In the genomic region with DNA sequence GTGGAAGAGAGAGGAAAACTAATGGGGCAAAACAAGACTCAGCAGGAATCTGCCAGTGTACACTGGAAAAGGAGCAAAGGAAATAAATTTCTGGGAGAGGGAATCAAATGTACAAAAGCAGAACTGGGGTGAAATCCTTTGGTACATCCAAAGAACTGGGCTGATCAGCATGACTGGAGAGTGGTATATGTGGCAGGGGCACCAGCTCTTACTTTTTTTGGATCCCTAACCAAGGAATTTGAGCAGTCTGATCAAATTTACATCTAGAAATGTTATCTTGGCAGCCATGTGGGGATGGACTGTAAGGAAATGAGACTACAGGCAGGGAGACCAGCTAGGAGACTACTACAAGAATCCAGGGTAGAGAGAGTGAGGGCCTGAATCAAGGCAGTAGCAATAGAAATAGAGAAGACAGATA, we compare ENCODE assay signal across 11 cellular contexts. TPM values are rescaled to one million over a fixed set of nuclear protein-coding genes. Genes with fewer than 3 reads are reported as not detected.
DNase-seq lines count a peak whose midpoint lies in the region; ATAC-seq, FAIRE-seq and TF ChIP-seq lines count a peak whose summit lies in the region.
"Had no signal": no experiment of that assay in that cellular context is flagged by ENCODE, and none has a peak within 500 bp of the region (broad histone marks: within the 10 kb centered on the region; RNA-seq: fewer than 3 reads in every experiment).

No MANE protein-coding gene starts in this region.

- H2AFZ ChIP-seq in OCI-LY1 (ENCODE audit: low read length), result no peak overlapping the region; the same call in 1 of the 2 replicates

- no peaks in the 10 kb centered on the region for H3F3A ChIP-seq in OCI-LY1 (ENCODE audit: insufficient read depth, low read length)

- H3K36me3 Mint-ChIP-seq in endothelial cell (ENCODE audit: low read depth, unreplicated experiment), result no peaks in the 10 kb centered on the region
- H3K36me3 Mint-ChIP-seq in activated CD8-positive, alpha-beta T cell treated with anti-CD3 and anti-CD28 coated beads, Interleukin-2, amount 10 ng/mL, durations not matched to agents 7 days and 5 days (ENCODE audit: low read depth), result peaks cover 12% of the 10 kb centered on the region
- H3K36me3 Mint-ChIP-seq: WTC11 had no signal

- no peak overlapping the region for H3K4me3 Mint-ChIP-seq in endothelial cell (ENCODE audit: unreplicated experiment)
- H3K4me3 Mint-ChIP-seq in activated CD8-positive, alpha-beta T cell treated with anti-CD3 and anti-CD28 coated beads, Interleukin-2, amount 10 ng/mL, durations not matched to agents 7 days and 5 days, result no peak overlapping the region
- H3K4me3 Mint-ChIP-seq: activated naive CD8-positive, alpha-beta T cell treated with anti-CD3 and anti-CD28 coated beads, Interleukin-2, amount 10 ng/mL, durations not matched to agents 7 days and 5 days; WTC11 had no signal

- H3K9me3 ChIP-seq in OCI-LY1 (ENCODE audit: low read length), result peaks cover 6% of the 10 kb centered on the region; the same call in 1 of the 2 replicates

- no peak for ATAC-seq in activated CD8-positive, alpha-beta T cell treated with anti-CD3 and anti-CD28 coated beads, Interleukin-2, amount 10 ng/mL, durations not matched to agents 7 days and 5 days
- ATAC-seq: WTC11 had no signal

- no peaks in the 10 kb centered on the region for H3K9me3 Mint-ChIP-seq in endothelial cell (ENCODE audit: unreplicated experiment)
- peaks cover 16% of the 10 kb centered on the region for H3K9me3 Mint-ChIP-seq in activated CD8-positive, alpha-beta T cell treated with anti-CD3 and anti-CD28 coated beads, Interleukin-2, amount 10 ng/mL, durations not matched to agents 7 days and 5 days (ENCODE audit: insufficient read depth)

- intact Hi-C loops in lower leg skin (cut with DNase I; ENCODE audit: low total_unique reads), result no loop called here

- peaks cover 40% of the 10 kb centered on the region for H3K4me1 ChIP-seq in OCI-LY1 (ENCODE audit: insufficient read depth, low read length, severe bottlenecking)

- POLR2A ChIA-PET in activated CD8-positive, alpha-beta T cell treated with anti-CD3 and anti-CD28 coated beads, Interleukin-2, amount 10 ng/mL, durations not matched to agents 7 days and 5 days (lab: Charles Lee), result interaction anchor here (1.1 to 2.6 kb wide), 2 partner anchors 13 to 444 kb away, joined by 3 to 13 read pairs; a partner anchor contains a TSS

- H4K20me1 ChIP-seq in OCI-LY1 (ENCODE audit: insufficient read depth, low read length), result no peaks in the 10 kb centered on the region

- H3K4me3 ChIP-seq in OCI-LY1 (ENCODE audit: low read depth, low read length, poor library complexity, severe bottlenecking), result peak overlapping the region; percentile 76
- H3K4me3 ChIP-seq in epithelial cell of proximal tubule (ENCODE audit: low read depth, low read length), result peak overlapping the region; percentile 67
- H3K4me3 ChIP-seq in lower leg skin (ENCODE audit: low read depth, poor library complexity, severe bottlenecking), result no peak overlapping the region

- H3K79me2 ChIP-seq in OCI-LY1 (ENCODE audit: insufficient read depth, low read length), result no peaks in the 10 kb centered on the region

- TF ChIP-seq POLR2A in GM12891 (IDR thresholded peaks at IDR 0.05; ENCODE audit: low read depth, low read length) (no peak), lower leg skin (IDR thresholded peaks at IDR 0.05) (no peak)

- H3K4me2 ChIP-seq in OCI-LY1 (ENCODE audit: low read length), result peak overlapping the region; percentile 91

- H3K27me3 Mint-ChIP-seq in endothelial cell (ENCODE audit: unreplicated experiment), result no peaks in the 10 kb centered on the region
- H3K27me3 Mint-ChIP-seq in activated CD8-positive, alpha-beta T cell treated with anti-CD3 and anti-CD28 coated beads, Interleukin-2, amount 10 ng/mL, durations not matched to agents 7 days and 5 days (ENCODE audit: low read depth), result no peaks in the 10 kb centered on the region
- H3K27me3 Mint-ChIP-seq: activated naive CD8-positive, alpha-beta T cell treated with anti-CD3 and anti-CD28 coated beads, Interleukin-2, amount 10 ng/mL, durations not matched to agents 7 days and 5 days had no signal

- no peak for TF ChIP-seq CTCF in OCI-LY1 (IDR thresholded peaks at IDR 0.05; ENCODE audit: low read length)
- no peak for TF ChIP-seq CTCF in epithelial cell of proximal tubule (conservative IDR thresholded peaks at IDR 0.05; ENCODE audit: low read depth, low read length)
- no peak for TF ChIP-seq CTCF in endothelial cell (IDR thresholded peaks at IDR 0.05; ENCODE audit: unreplicated experiment)
- no peak for TF ChIP-seq CTCF in lower leg skin (IDR thresholded peaks at IDR 0.05)

- H3K4me1 Mint-ChIP-seq in endothelial cell (ENCODE audit: unreplicated experiment), result peaks cover 11% of the 10 kb centered on the region
- peaks cover 4% of the 10 kb centered on the region for H3K4me1 Mint-ChIP-seq in activated CD8-positive, alpha-beta T cell treated with anti-CD3 and anti-CD28 coated beads, Interleukin-2, amount 10 ng/mL, durations not matched to agents 7 days and 5 days (ENCODE audit: low read depth)

- H3K36me3 ChIP-seq in OCI-LY1 (ENCODE audit: insufficient read depth, low read length), result no peaks in the 10 kb centered on the region; the same call in 1 of the 2 replicates

- no peak for DNase-seq in GM12891 (ENCODE audit: insufficient read length, low spot score)
- DNase-seq in epithelial cell of proximal tubule (ENCODE audit: low read depth), result no peak
- peak; percentile 43 for DNase-seq in retina
- DNase-seq in NCI-H226, result no peak
- DNase-seq in endothelial cell (ENCODE audit: low spot score), result no peak
- no peak for DNase-seq in lower leg skin (ENCODE audit: low spot score in 2 of 2)
- no peak for DNase-seq in activated CD8-positive, alpha-beta T cell treated with anti-CD3 and anti-CD28 coated beads, Interleukin-2, amount 10 ng/mL, durations not matched to agents 7 days and 5 days
- DNase-seq: activated naive CD8-positive, alpha-beta T cell treated with anti-CD3 and anti-CD28 coated beads, Interleukin-2, amount 10 ng/mL, durations not matched to agents 7 days and 5 days; stimulated activated naive CD4-positive, alpha-beta T cell treated with Interleukin-2 at 50 U/mL for 16 hours had no signal

- H3K9ac ChIP-seq in OCI-LY1 (ENCODE audit: low read length), result peak overlapping the region; percentile 53

- H3K27me3 ChIP-seq in OCI-LY1 (ENCODE audit: insufficient read depth, low read length), result no peaks in the 10 kb centered on the region

- H3K9me2 ChIP-seq in OCI-LY1 (ENCODE audit: low read depth, low read length), result no peaks in the 10 kb centered on the region

- CTCF ChIA-PET in activated CD8-positive, alpha-beta T cell treated with anti-CD3 and anti-CD28 coated beads, Interleukin-2, amount 10 ng/mL, durations not matched to agents 7 days and 5 days (lab: Charles Lee), result interaction anchor here (2.2 kb wide), 1 partner anchor 19 kb away, joined by 9 read pairs; no protein-coding TSS in a partner anchor

- FAIRE-seq in GM12891 (lab: Jason Lieb, UNC), result no peak

- H3K27ac Mint-ChIP-seq in endothelial cell (ENCODE audit: unreplicated experiment), result no peak overlapping the region
- no peak overlapping the region for H3K27ac Mint-ChIP-seq in activated CD8-positive, alpha-beta T cell treated with anti-CD3 and anti-CD28 coated beads, Interleukin-2, amount 10 ng/mL, durations not matched to agents 7 days and 5 days
- H3K27ac Mint-ChIP-seq: activated naive CD8-positive, alpha-beta T cell treated with anti-CD3 and anti-CD28 coated beads, Interleukin-2, amount 10 ng/mL, durations not matched to agents 7 days and 5 days; WTC11 had no signal

- peak overlapping the region; percentile 90 for H3K27ac ChIP-seq in OCI-LY1 (ENCODE audit: low read depth, low read length, poor library complexity, severe bottlenecking)

TF ChIP-seq in GM12891, 5 proteins besides CTCF, POLR2A, EP300 and RAD21:
- TF ChIP-seq PAX5 (IDR thresholded peaks at IDR 0.05; ENCODE audit: insufficient read depth, low read length, severe bottlenecking) (no peak), SPI1 (IDR thresholded peaks at IDR 0.05; ENCODE audit: low read depth, low read length) (peak; percentile 40; the same call in 1 of the 2 replicates)

RNA-seq across cellular contexts. Expression of a gene that starts 1.2 kb away (rescaled TPM):
- 3.2 TPM for polyA plus RNA-seq in GM12891 (2012; ENCODE audit: low read depth, missing spikeins)
- total RNA-seq in epithelial cell of proximal tubule, result 0.52 and 0.94 TPM in 2 replicates
- total RNA-seq in endothelial cell (ENCODE audit: unreplicated experiment), result 3.7 TPM
- 10 to 100 TPM in 2 of 4 donors, 1 to 10 TPM in 2; 3.6 to 19.4 (median 7.0) TPM for total RNA-seq in lower leg skin
- total RNA-seq in activated CD8-positive, alpha-beta T cell treated with anti-CD3 and anti-CD28 coated beads, Interleukin-2, amount 10 ng/mL, durations not matched to agents 7 days and 5 days, result under 1 TPM; 0.68 to 0.78 TPM

RNA-seq across cellular contexts. Expression of a gene that starts 12.6 kb away (rescaled TPM):
- polyA plus RNA-seq in GM12891 (2012; ENCODE audit: low read depth, missing spikeins), result 0.95 TPM
- 1.8 and 3.6 TPM in 2 replicates for total RNA-seq in epithelial cell of proximal tubule
- 9.5 TPM for total RNA-seq in endothelial cell (ENCODE audit: unreplicated experiment)
- total RNA-seq in lower leg skin, result 1 to 10 TPM; 2.9 to 6.7 (median 4.3) TPM
- 1 to 10 TPM; 4.6 to 5.0 TPM for total RNA-seq in activated CD8-positive, alpha-beta T cell treated with anti-CD3 and anti-CD28 coated beads, Interleukin-2, amount 10 ng/mL, durations not matched to agents 7 days and 5 days

RNA-seq across cellular contexts. Expression of a gene that starts 55.7 kb away (rescaled TPM):
- 1.1 TPM for polyA plus RNA-seq in GM12891 (2012; ENCODE audit: low read depth, missing spikeins)
- total RNA-seq in epithelial cell of proximal tubule (5.2 and 7.1 TPM in 2 replicates), endothelial cell (ENCODE audit: unreplicated experiment) (9.7 TPM), lower leg skin (1 to 10 TPM in 2 of 4 donors, under 1 TPM in 2; 0.15 to 1.6 (median 1.1) TPM)
- total RNA-seq in activated CD8-positive, alpha-beta T cell treated with anti-CD3 and anti-CD28 coated beads, Interleukin-2, amount 10 ng/mL, durations not matched to agents 7 days and 5 days, result 1 to 10 TPM; 3.6 to 4.0 TPM
